ENCODE assay signal across 8 cellular contexts in genomic region chr18:47149457-47150028, GRCh38. TPM values are rescaled to one million over a fixed set of nuclear protein-coding genes. Genes with fewer than 3 reads are reported as not detected.
DNase-seq lines count a peak whose midpoint lies in the region; ATAC-seq and TF ChIP-seq lines count a peak whose summit lies in the region.

No MANE protein-coding gene starts in this region.

- H3K27me3 Mint-ChIP-seq in activated CD4-positive, alpha-beta memory T cell treated with anti-CD3 and anti-CD28 coated beads, Interleukin-2, amount 10 ng/mL, durations not matched to agents 7 days and 5 days, result no peaks in the 10 kb centered on the region

- POLR2A ChIA-PET in HEK293T (lab: Yijun Ruan, JAX), result interaction anchor here (0.6 to 2.3 kb wide), 16 partner anchors 8 to 743 kb away, joined by 3 to 14 read pairs (median 4); no protein-coding TSS in a partner anchor
- POLR2A ChIA-PET in activated CD4-positive, alpha-beta memory T cell treated with anti-CD3 and anti-CD28 coated beads, Interleukin-2, amount 10 ng/mL, durations not matched to agents 7 days and 5 days (lab: Charles Lee), result interaction anchor here (0.8 to 2.2 kb wide), 6 partner anchors 16 to 232 kb away, joined by 3 to 13 read pairs (median 6); partner anchors contain the start of genes KATNAL2 and PIAS2

- H3K4me1 Mint-ChIP-seq in activated CD4-positive, alpha-beta memory T cell treated with anti-CD3 and anti-CD28 coated beads, Interleukin-2, amount 10 ng/mL, durations not matched to agents 7 days and 5 days, result peaks cover 28% of the 10 kb centered on the region

- peaks cover 16% of the 10 kb centered on the region for H3K36me3 Mint-ChIP-seq in activated CD4-positive, alpha-beta memory T cell treated with anti-CD3 and anti-CD28 coated beads, Interleukin-2, amount 10 ng/mL, durations not matched to agents 7 days and 5 days (ENCODE audit: low read depth)

- peak overlapping the region; percentile 92 for H3K4me3 Mint-ChIP-seq in activated CD4-positive, alpha-beta memory T cell treated with anti-CD3 and anti-CD28 coated beads, Interleukin-2, amount 10 ng/mL, durations not matched to agents 7 days and 5 days

- DNase-seq in AG08396 (ENCODE audit: low spot score) (peak; percentile 14), HEK293T (ENCODE audit: extremely low spot score) (peak; percentile 4), left ventricle myocardium superior (no peak), retinal pigment epithelial cell (ENCODE audit: low read depth) (no peak), A172 (ENCODE audit: low spot score) (no peak), GOT3 (lab: John Stamatoyannopoulos, UW) (no peak)
- no peak for DNase-seq in activated CD4-positive, alpha-beta memory T cell treated with anti-CD3 and anti-CD28 coated beads, Interleukin-2, amount 10 ng/mL, durations not matched to agents 7 days and 5 days

- H3K27ac Mint-ChIP-seq in activated CD4-positive, alpha-beta memory T cell treated with anti-CD3 and anti-CD28 coated beads, Interleukin-2, amount 10 ng/mL, durations not matched to agents 7 days and 5 days, result peak overlapping the region; percentile 87

- H3K4me3 ChIP-seq in retinal pigment epithelial cell (ENCODE audit: low read length), result peak overlapping the region; percentile 89

- intact Hi-C loops in left ventricle myocardium superior (cut with micrococcal nuclease), result no loop called here

- TF ChIP-seq CTCF in retinal pigment epithelial cell (conservative IDR thresholded peaks at IDR 0.05; ENCODE audit: low read depth, low read length), result no peak

- peak; percentile 2 for ATAC-seq in left ventricle myocardium superior
- ATAC-seq in HG02678 (IDR thresholded peaks at IDR 0.05; ENCODE audit: unreplicated experiment), result no peak

- CTCF ChIA-PET in HEK293T (lab: Yijun Ruan, JAX), result interaction anchor here (1.0 to 1.2 kb wide), 2 partner anchors 75 to 605 kb away, joined by 3 read pairs; no protein-coding TSS in a partner anchor
- CTCF ChIA-PET in activated CD4-positive, alpha-beta memory T cell treated with anti-CD3 and anti-CD28 coated beads, Interleukin-2, amount 10 ng/mL, durations not matched to agents 7 days and 5 days (lab: Charles Lee), result interaction anchor here (1.0 to 1.6 kb wide), 2 partner anchors 25 to 38 kb away, joined by 3 to 5 read pairs; no protein-coding TSS in a partner anchor

- H3K9me3 Mint-ChIP-seq in activated CD4-positive, alpha-beta memory T cell treated with anti-CD3 and anti-CD28 coated beads, Interleukin-2, amount 10 ng/mL, durations not matched to agents 7 days and 5 days, result no peaks in the 10 kb centered on the region

TF ChIP-seq in HEK293T, 16 proteins besides CTCF, POLR2A, EP300 and RAD21:
- TF ChIP-seq LEF1 (IDR thresholded peaks at IDR 0.05; ENCODE audit: borderline replicate concordance) (no peak), FOXK2 (IDR thresholded peaks at IDR 0.05) (no peak), L3MBTL2 (conservative IDR thresholded peaks at IDR 0.05) (no peak), CTBP1 (IDR thresholded peaks at IDR 0.05; ENCODE audit: borderline replicate concordance) (no peak), TARDBP (IDR thresholded peaks at IDR 0.05) (no peak), ELF4 (IDR thresholded peaks at IDR 0.05) (no peak), ZNF384 (IDR thresholded peaks at IDR 0.05) (no peak), ARNT (IDR thresholded peaks at IDR 0.05) (no peak), PKNOX1 (IDR thresholded peaks at IDR 0.05) (no peak), BHLHE40 (IDR thresholded peaks at IDR 0.05; ENCODE audit: borderline replicate concordance) (no peak), HDGF (IDR thresholded peaks at IDR 0.05; ENCODE audit: borderline replicate concordance) (no peak), FOXA1 (IDR thresholded peaks at IDR 0.05) (no peak)

RNA-seq across cellular contexts. Expression of gene HDHD2, which starts 0.8 kb away (rescaled TPM):
- 10 to 100 TPM; 35.2 to 38.1 TPM for total RNA-seq in activated CD4-positive, alpha-beta memory T cell treated with anti-CD3 and anti-CD28 coated beads, Interleukin-2, amount 10 ng/mL, durations not matched to agents 7 days and 5 days
- 40.2 TPM for total RNA-seq in left ventricle myocardium superior
- total RNA-seq in A172 (2014; rRNA removed; shearing (Covaris generic)), result 18.2 and 22.3 TPM in 2 replicates

RNA-seq across cellular contexts. Expression of gene IER3IP1, which starts 26.6 kb away (rescaled TPM):
- 10 to 100 TPM; 10.0 to 10.1 TPM for total RNA-seq in activated CD4-positive, alpha-beta memory T cell treated with anti-CD3 and anti-CD28 coated beads, Interleukin-2, amount 10 ng/mL, durations not matched to agents 7 days and 5 days
- 10.3 TPM for total RNA-seq in left ventricle myocardium superior
- total RNA-seq in A172 (2014; rRNA removed; shearing (Covaris generic)), result 23.2 and 25.6 TPM in 2 replicates

Comparison
In these comparisons a context has a peak if more than half of its experiments do, and no peak if none do; other contexts are left out.
1. DNase-seq: peak in AG08396 (single experiment) and HEK293T (single experiment); none in activated CD4-positive, alpha-beta memory T cell treated with anti-CD3 and anti-CD28 coated beads, Interleukin-2, amount 10 ng/mL, durations not matched to agents 7 days and 5 days (single experiment), left ventricle myocardium superior (single experiment), retinal pigment epithelial cell (single experiment), A172 (single experiment) and GOT3 (single experiment).